Comparison of ENCODE assay signal across 26 cellular contexts in the genomic region with DNA sequence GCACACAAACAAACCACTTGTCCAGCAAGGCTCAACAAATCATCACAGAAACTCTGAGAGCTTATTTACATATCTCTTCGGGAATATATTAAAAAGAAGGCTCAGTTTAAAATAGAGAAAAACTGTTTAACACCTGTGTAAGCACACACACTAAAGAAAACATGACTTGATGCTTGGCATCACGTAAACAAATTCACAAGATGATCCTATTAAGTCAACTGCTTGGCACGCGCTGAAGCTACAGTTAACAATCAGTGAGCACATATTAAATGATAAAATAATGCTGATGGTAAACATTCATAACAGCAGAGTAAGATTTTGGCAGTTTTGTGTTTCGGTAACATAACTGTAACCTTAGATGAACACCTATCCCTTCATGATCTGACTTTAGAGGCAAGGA.
"Had no signal": no experiment of that assay in that cellular context is flagged by ENCODE, and none has a peak within 500 bp of the region (broad histone marks: within the 10 kb centered on the region; RNA-seq: fewer than 3 reads in every experiment).

No MANE protein-coding gene starts in this region.

- H3K27ac ChIP-seq: epithelial cell of prostate, left lung, lower lobe of right lung, neural progenitor cell, suprapubic skin, upper lobe of right lung had no signal

- ATAC-seq: activated CD8-positive, alpha-beta memory T cell treated with anti-CD3 and anti-CD28 coated beads, Interleukin-2, amount 10 ng/mL, durations not matched to agents 7 days and 5 days; activated CD8-positive, alpha-beta T cell treated with anti-CD3 and anti-CD28 coated beads, Interleukin-2, amount 10 ng/mL, durations not matched to agents 7 days and 5 days; activated naive CD8-positive, alpha-beta T cell treated with anti-CD3 and anti-CD28 coated beads, Interleukin-2, amount 50 U/mL, for 24 hours; left lung; lower lobe of right lung; natural killer cell; right cardiac atrium; upper lobe of right lung had no signal

- H3K4me3 Mint-ChIP-seq: activated B cell treated with CpG ODN at 0.5 μM for 24 hours; activated CD8-positive, alpha-beta memory T cell treated with anti-CD3 and anti-CD28 coated beads, Interleukin-2, amount 10 ng/mL, durations not matched to agents 7 days and 5 days; activated CD8-positive, alpha-beta T cell treated with anti-CD3 and anti-CD28 coated beads, Interleukin-2, amount 10 ng/mL, durations not matched to agents 7 days and 5 days; activated naive CD4-positive, alpha-beta T cell treated with anti-CD3 and anti-CD28 coated beads, Interleukin-2, amount 50 U/mL, for 24 hours; activated naive CD8-positive, alpha-beta T cell treated with anti-CD3 and anti-CD28 coated beads, Interleukin-2, amount 50 U/mL, for 24 hours; central memory CD8-positive, alpha-beta T cell; natural killer cell; neural progenitor cell had no signal

- H3K9me3 Mint-ChIP-seq: activated B cell treated with CpG ODN at 0.5 μM for 24 hours; activated naive CD4-positive, alpha-beta T cell treated with anti-CD3 and anti-CD28 coated beads, Interleukin-2, amount 50 U/mL, for 24 hours; activated naive CD8-positive, alpha-beta T cell treated with anti-CD3 and anti-CD28 coated beads, Interleukin-2, amount 50 U/mL, for 24 hours; activated T-helper 2 cell treated with anti-CD3 and anti-CD28 coated beads, Interferon-gamma antibody, Interleukin-2, Interleukin-4, amounts not matched to agents 10 μg/mL and 5 μg/mL and 100 μg/mL, durations not matched to agents 14 hours and 24 hours and 36 hours; central memory CD8-positive, alpha-beta T cell; natural killer cell; neural progenitor cell had no signal

- DNase-seq: activated B cell treated with CpG ODN at 0.5 μM for 24 hours; activated CD4-positive, alpha-beta T cell treated with anti-CD3 and anti-CD28 coated beads, Interleukin-2, amount 50 U/mL, for 1 hour; activated CD8-positive, alpha-beta memory T cell treated with anti-CD3 and anti-CD28 coated beads, Interleukin-2, amount 10 ng/mL, durations not matched to agents 7 days and 5 days; activated CD8-positive, alpha-beta T cell treated with anti-CD3 and anti-CD28 coated beads, Interleukin-2, amount 10 ng/mL, durations not matched to agents 7 days and 5 days; activated naive CD8-positive, alpha-beta T cell treated with anti-CD3 and anti-CD28 coated beads, Interleukin-2, amount 50 U/mL, for 24 hours; activated T-cell treated with anti-CD3 and anti-CD28 coated beads, Interleukin-2, amount 50 U/mL, for 48 hours; amygdala; dermis blood vessel endothelial cell; effector CD4-positive, alpha-beta T cell; esophagus squamous epithelium; foreskin melanocyte; left lung; lower lobe of right lung; natural killer cell; stimulated activated CD4-positive, alpha-beta T cell treated with anti-CD3 and anti-CD28 coated beads, Interleukin-15, amount 100 ng/mL, for 24 hours; stimulated activated CD4-positive, alpha-beta T cell treated with anti-CD3 and anti-CD28 coated beads, Interleukin-2, amount 100 ng/mL, for 24 hours; stimulated activated naive CD4-positive, alpha-beta T cell; tibial artery had no signal

- H3K9me3 ChIP-seq: esophagus squamous epithelium, left lung, lower lobe of right lung, suprapubic skin, tibial artery, upper lobe of right lung had no signal

- H3K9ac ChIP-seq: neural progenitor cell had no signal

- H3K4me2 ChIP-seq: neural progenitor cell had no signal

- H3K36me3 ChIP-seq: neural progenitor cell had no signal

- H3K27me3 ChIP-seq: upper lobe of right lung had no signal

- H3K4me3 ChIP-seq: esophagus squamous epithelium, left lung, lower lobe of right lung, neural progenitor cell, suprapubic skin, tibial artery, upper lobe of right lung had no signal

- H3K27ac Mint-ChIP-seq: activated B cell treated with CpG ODN at 0.5 μM for 24 hours; activated CD8-positive, alpha-beta memory T cell treated with anti-CD3 and anti-CD28 coated beads, Interleukin-2, amount 10 ng/mL, durations not matched to agents 7 days and 5 days; activated CD8-positive, alpha-beta T cell treated with anti-CD3 and anti-CD28 coated beads, Interleukin-2, amount 10 ng/mL, durations not matched to agents 7 days and 5 days; activated naive CD4-positive, alpha-beta T cell treated with anti-CD3 and anti-CD28 coated beads, Interleukin-2, amount 50 U/mL, for 24 hours; activated naive CD8-positive, alpha-beta T cell treated with anti-CD3 and anti-CD28 coated beads, Interleukin-2, amount 50 U/mL, for 24 hours; activated T-helper 2 cell treated with anti-CD3 and anti-CD28 coated beads, Interferon-gamma antibody, Interleukin-2, Interleukin-4, amounts not matched to agents 10 μg/mL and 5 μg/mL and 100 μg/mL, durations not matched to agents 14 hours and 24 hours and 36 hours; natural killer cell; neural progenitor cell had no signal

- H3K27me3 Mint-ChIP-seq: activated B cell treated with CpG ODN at 0.5 μM for 24 hours; activated naive CD4-positive, alpha-beta T cell treated with anti-CD3 and anti-CD28 coated beads, Interleukin-2, amount 50 U/mL, for 24 hours; central memory CD8-positive, alpha-beta T cell had no signal
